ENCODE assay signal across 14 cellular contexts in the genomic region with DNA sequence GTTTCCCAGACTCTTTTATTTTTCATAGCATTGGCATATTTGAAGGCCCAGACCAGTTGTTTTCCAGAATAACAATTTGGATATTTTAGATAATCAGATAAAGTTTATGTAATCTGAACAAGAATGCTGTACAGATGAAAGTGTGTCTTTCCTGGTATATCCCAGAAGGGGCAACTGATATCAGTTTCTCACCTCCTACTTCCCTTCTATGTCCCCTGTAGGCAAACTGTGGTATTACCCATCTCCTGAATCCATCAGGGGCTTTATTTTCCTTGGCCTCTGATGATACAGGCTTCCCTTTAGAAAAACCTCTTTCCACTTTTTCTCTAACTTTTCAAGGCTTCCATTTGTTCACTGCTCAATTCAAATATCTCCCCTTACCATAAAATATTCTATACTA.
DNase-seq lines count a peak whose midpoint lies in the region; ATAC-seq and TF ChIP-seq lines count a peak whose summit lies in the region.
"Had no signal": no experiment of that assay in that cellular context is flagged by ENCODE, and none has a peak within 500 bp of the region (broad histone marks: within the 10 kb centered on the region; RNA-seq: fewer than 3 reads in every experiment).

No MANE protein-coding gene starts in this region.

- intact Hi-C loops in left colon (cut with DNase I, micrococcal nuclease), result no loop called here

- H3F3A ChIP-seq in SK-N-SH (replicated peaks; ENCODE audit: insufficient read depth), result peaks cover 18% of the 10 kb centered on the region

- ATAC-seq in SK-N-SH treated with all-trans-retinoic acid at 6 μM for 48 hours (no peak), left colon (no peak)
- ATAC-seq in naive thymus-derived CD8-positive, alpha-beta T cell, result no peak
- ATAC-seq: natural killer cell treated with Interleukin-12 subunit alpha and Interleukin-12 subunit beta and Interleukin-15 and Interleukin-18, amount 100 ng/mL, for 72 hours had no signal

- peaks cover 18 to 22% of the 10 kb centered on the region in 2 experiments; a peak in 3 of 4 replicates for H3K4me1 ChIP-seq in SK-N-SH (ENCODE audit: control insufficient read depth in 1 of 2, insufficient read depth in 2 of 2, low read depth in 1 of 2, low read length in 1 of 2)

- H2AFZ ChIP-seq in SK-N-SH (ENCODE audit: low read depth), result no peak overlapping the region

- CTCF ChIA-PET in SK-N-SH (lab: Yijun Ruan, JAX), result no interaction called here

- H3K9me2 ChIP-seq in SK-N-SH, result no peaks in the 10 kb centered on the region

- H3K27ac Mint-ChIP-seq in glutamatergic neuron (ENCODE audit: unreplicated experiment), result no peak overlapping the region
- H3K27ac Mint-ChIP-seq in type B pancreatic cell, result no peak overlapping the region
- no peak overlapping the region for H3K27ac Mint-ChIP-seq in naive thymus-derived CD8-positive, alpha-beta T cell
- H3K27ac Mint-ChIP-seq: activated naive CD4-positive, alpha-beta T cell treated with anti-CD3 and anti-CD28 coated beads, Interleukin-2, amount 50 U/mL, for 24 hours; natural killer cell treated with Interleukin-12 subunit alpha and Interleukin-12 subunit beta and Interleukin-15 and Interleukin-18, amount 100 ng/mL, for 72 hours had no signal

- no peaks in the 10 kb centered on the region for H4K20me1 ChIP-seq in SK-N-SH (ENCODE audit: insufficient read depth)

- no peaks in the 10 kb centered on the region for H3K79me2 ChIP-seq in SK-N-SH (ENCODE audit: insufficient read depth)

- H3K36me3 Mint-ChIP-seq in glutamatergic neuron (ENCODE audit: unreplicated experiment), result no peaks in the 10 kb centered on the region
- peaks cover 4% of the 10 kb centered on the region for H3K36me3 Mint-ChIP-seq in type B pancreatic cell
- H3K36me3 Mint-ChIP-seq in naive thymus-derived CD8-positive, alpha-beta T cell, result peaks cover 0 to 4% (median 0%) of the 10 kb centered on the region in 3 donors
- H3K36me3 Mint-ChIP-seq: activated naive CD4-positive, alpha-beta T cell treated with anti-CD3 and anti-CD28 coated beads, Interleukin-2, amount 50 U/mL, for 24 hours had no signal

- peak overlapping the region; percentile 90 to 97; a peak in 2 of 4 replicates for H3K27ac ChIP-seq in SK-N-SH (ENCODE audit: low read depth in 2 of 2, low read length in 1 of 2)

- peaks cover 4% of the 10 kb centered on the region for H3K27me3 Mint-ChIP-seq in glutamatergic neuron (ENCODE audit: unreplicated experiment)
- no peaks in the 10 kb centered on the region for H3K27me3 Mint-ChIP-seq in type B pancreatic cell
- peaks cover 0 to 4% (median 0%) of the 10 kb centered on the region in 5 donors for H3K27me3 Mint-ChIP-seq in naive thymus-derived CD8-positive, alpha-beta T cell
- H3K27me3 Mint-ChIP-seq: activated naive CD4-positive, alpha-beta T cell treated with anti-CD3 and anti-CD28 coated beads, Interleukin-2, amount 50 U/mL, for 24 hours; natural killer cell treated with Interleukin-12 subunit alpha and Interleukin-12 subunit beta and Interleukin-15 and Interleukin-18, amount 100 ng/mL, for 72 hours had no signal

- TF ChIP-seq CTCF in SK-N-SH (IDR thresholded peaks at IDR 0.05) (peak; percentile 38), glutamatergic neuron (IDR thresholded peaks at IDR 0.05; ENCODE audit: partially characterized antibody, unreplicated experiment) (peak; percentile 61), type B pancreatic cell (conservative IDR thresholded peaks at IDR 0.05) (peak; percentile 67)

- H3K4me3 Mint-ChIP-seq in glutamatergic neuron (ENCODE audit: unreplicated experiment) (no peak overlapping the region), type B pancreatic cell (no peak overlapping the region)
- H3K4me3 Mint-ChIP-seq in naive thymus-derived CD8-positive, alpha-beta T cell, result no peak overlapping the region
- H3K4me3 Mint-ChIP-seq: activated naive CD4-positive, alpha-beta T cell treated with anti-CD3 and anti-CD28 coated beads, Interleukin-2, amount 50 U/mL, for 24 hours; natural killer cell treated with Interleukin-12 subunit alpha and Interleukin-12 subunit beta and Interleukin-15 and Interleukin-18, amount 100 ng/mL, for 72 hours had no signal

- no peak overlapping the region for H3K4me3 ChIP-seq in SK-N-SH (ENCODE audit: low read depth in 2 of 2, low read length in 1 of 2)

- no peak for TF ChIP-seq EP300 in SK-N-SH (IDR thresholded peaks at IDR 0.05; ENCODE audit: borderline replicate concordance in 1 of 2, low read depth in 1 of 2, low read length in 1 of 2)

- H3K9me3 ChIP-seq in SK-N-SH, result no peaks in the 10 kb centered on the region

- no peak for DNase-seq in SK-N-SH
- DNase-seq in RKO (ENCODE audit: low spot score), result peak; percentile 24
- no peak for DNase-seq in glutamatergic neuron
- no peak for DNase-seq in type B pancreatic cell (ENCODE audit: extremely low spot score, unreplicated experiment)
- DNase-seq in left colon, result no peak
- no peak for DNase-seq in OCI-M2 (lab: John Stamatoyannopoulos, UW; ENCODE audit: unreplicated experiment)
- no peak for DNase-seq in naive thymus-derived CD8-positive, alpha-beta T cell
- DNase-seq: cerebellar nuclear complex, kidney glomerular epithelial cell, NCI-H1417, NCI-H748 treated with DMSO at 0.1 percent for 48 hours had no signal

- no peak overlapping the region for H3K4me2 ChIP-seq in SK-N-SH

- H3K9ac ChIP-seq in SK-N-SH, result no peak overlapping the region

- H3K4me1 Mint-ChIP-seq in glutamatergic neuron (ENCODE audit: low read depth, unreplicated experiment) (peaks cover 16% of the 10 kb centered on the region), type B pancreatic cell (ENCODE audit: unreplicated experiment) (peaks cover 41% of the 10 kb centered on the region)
- H3K4me1 Mint-ChIP-seq in naive thymus-derived CD8-positive, alpha-beta T cell, result peaks cover 0 to 5% (median 0%) of the 10 kb centered on the region in 4 donors

- no peaks in the 10 kb centered on the region for H3K27me3 ChIP-seq in SK-N-SH (ENCODE audit: insufficient read depth)

- no peak for TF ChIP-seq RAD21 in SK-N-SH (IDR thresholded peaks at IDR 0.05; ENCODE audit: low read length)

- H3K36me3 ChIP-seq in SK-N-SH (replicated peaks in 1 of 2; ENCODE audit: control insufficient read depth in 1 of 2, insufficient read depth in 2 of 2, low read length in 1 of 2), result no peaks in the 10 kb centered on the region

- H3K9me3 Mint-ChIP-seq in glutamatergic neuron (ENCODE audit: unreplicated experiment) (peaks cover 2% of the 10 kb centered on the region), type B pancreatic cell (peaks cover 8% of the 10 kb centered on the region)
- peaks cover 0 to 5% (median 0%) of the 10 kb centered on the region in 9 donors for H3K9me3 Mint-ChIP-seq in naive thymus-derived CD8-positive, alpha-beta T cell
- H3K9me3 Mint-ChIP-seq: activated naive CD4-positive, alpha-beta T cell treated with anti-CD3 and anti-CD28 coated beads, Interleukin-2, amount 50 U/mL, for 24 hours; natural killer cell treated with Interleukin-12 subunit alpha and Interleukin-12 subunit beta and Interleukin-15 and Interleukin-18, amount 100 ng/mL, for 72 hours had no signal

- POLR2A ChIA-PET in SK-N-SH (lab: Yijun Ruan, JAX), result no interaction called here
- POLR2A ChIA-PET in naive thymus-derived CD8-positive, alpha-beta T cell (lab: Charles Lee), result no interaction called here

TF ChIP-seq in SK-N-SH, 30 proteins besides CTCF, POLR2A, EP300 and RAD21 (continues in another document):
- TF ChIP-seq, protein P1, sequence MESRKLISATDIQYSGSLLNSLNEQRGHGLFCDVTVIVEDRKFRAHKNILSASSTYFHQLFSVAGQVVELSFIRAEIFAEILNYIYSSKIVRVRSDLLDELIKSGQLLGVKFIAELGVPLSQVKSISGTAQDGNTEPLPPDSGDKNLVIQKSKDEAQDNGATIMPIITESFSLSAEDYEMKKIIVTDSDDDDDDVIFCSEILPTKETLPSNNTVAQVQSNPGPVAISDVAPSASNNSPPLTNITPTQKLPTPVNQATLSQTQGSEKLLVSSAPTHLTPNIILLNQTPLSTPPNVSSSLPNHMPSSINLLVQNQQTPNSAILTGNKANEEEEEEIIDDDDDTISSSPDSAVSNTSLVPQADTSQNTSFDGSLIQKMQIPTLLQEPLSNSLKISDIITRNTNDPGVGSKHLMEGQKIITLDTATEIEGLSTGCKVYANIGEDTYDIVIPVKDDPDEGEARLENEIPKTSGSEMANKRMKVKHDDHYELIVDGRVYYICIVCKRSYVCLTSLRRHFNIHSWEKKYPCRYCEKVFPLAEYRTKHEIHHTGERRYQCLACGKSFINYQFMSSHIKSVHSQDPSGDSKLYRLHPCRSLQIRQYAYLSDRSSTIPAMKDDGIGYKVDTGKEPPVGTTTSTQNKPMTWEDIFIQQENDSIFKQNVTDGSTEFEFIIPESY (IDR thresholded peaks at IDR 0.05; ENCODE audit: borderline replicate concordance, low read depth), result no peak
- TF ChIP-seq EZH2phosphoT487 (IDR thresholded peaks at IDR 0.05; ENCODE audit: borderline replicate concordance, low read depth), result no peak

TF ChIP-seq in SK-N-SH treated with all-trans-retinoic acid at 6 μM for 48 hours, 23 proteins besides CTCF, POLR2A, EP300 and RAD21:
- TF ChIP-seq, protein P2, sequence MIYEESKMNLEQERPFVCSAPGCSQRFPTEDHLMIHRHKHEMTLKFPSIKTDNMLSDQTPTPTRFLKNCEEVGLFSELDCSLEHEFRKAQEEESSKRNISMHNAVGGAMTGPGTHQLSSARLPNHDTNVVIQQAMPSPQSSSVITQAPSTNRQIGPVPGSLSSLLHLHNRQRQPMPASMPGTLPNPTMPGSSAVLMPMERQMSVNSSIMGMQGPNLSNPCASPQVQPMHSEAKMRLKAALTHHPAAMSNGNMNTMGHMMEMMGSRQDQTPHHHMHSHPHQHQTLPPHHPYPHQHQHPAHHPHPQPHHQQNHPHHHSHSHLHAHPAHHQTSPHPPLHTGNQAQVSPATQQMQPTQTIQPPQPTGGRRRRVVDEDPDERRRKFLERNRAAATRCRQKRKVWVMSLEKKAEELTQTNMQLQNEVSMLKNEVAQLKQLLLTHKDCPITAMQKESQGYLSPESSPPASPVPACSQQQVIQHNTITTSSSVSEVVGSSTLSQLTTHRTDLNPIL (CRISPR knock-in tag; IDR thresholded peaks at IDR 0.05; ENCODE audit: low read depth), result no peak
- TF ChIP-seq ARNTL (CRISPR knock-in tag; IDR thresholded peaks at IDR 0.05; ENCODE audit: borderline replicate concordance, low read depth), result no peak
TF ChIP-seq in SK-N-SH treated with all-trans-retinoic acid at 6 μM for 48 hours: peak in this region for 0.
